In the genomic region with DNA sequence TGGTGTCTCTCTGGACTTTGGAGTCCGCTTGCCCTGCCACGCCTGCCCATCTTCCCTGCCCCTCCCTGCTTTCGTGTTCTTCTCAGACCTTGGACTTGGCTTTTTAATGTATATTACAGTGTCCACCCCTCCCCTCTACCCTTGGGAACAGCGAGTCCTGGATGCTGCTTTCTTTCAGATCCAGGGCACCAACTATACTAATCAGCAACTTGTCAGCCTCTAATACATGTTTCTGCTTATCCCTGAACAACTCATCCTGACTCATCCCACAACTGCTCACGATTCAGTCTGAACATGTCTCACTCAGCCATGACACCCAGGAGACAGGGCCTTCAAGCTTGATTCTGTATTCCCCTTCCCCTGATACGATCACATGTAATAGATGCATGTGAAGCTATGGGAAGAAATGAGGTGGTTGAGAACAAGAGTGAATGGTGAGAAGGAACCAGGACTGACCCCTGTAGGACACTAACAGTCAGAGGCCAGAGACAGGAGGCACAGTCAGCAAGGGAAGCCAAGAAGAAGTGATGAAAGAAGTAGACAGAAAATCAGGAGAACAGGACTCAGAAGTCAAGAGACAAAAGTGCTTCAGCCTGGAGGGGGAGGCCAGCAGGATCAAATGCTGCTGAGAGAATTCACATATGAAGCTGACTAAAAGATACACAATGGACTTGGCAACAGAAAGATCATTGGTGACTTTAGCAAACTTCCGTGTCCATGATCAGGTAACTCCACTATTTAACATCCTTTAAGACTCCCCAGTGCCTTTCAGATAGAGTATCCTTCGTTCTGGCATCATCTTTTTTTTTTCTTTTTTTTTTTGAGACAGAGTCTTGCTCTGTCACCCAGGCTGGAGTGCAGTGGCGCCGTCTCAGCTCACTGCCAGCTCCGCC, we compare ENCODE assay signal across 9 cellular contexts. TPM values are rescaled to one million over a fixed set of nuclear protein-coding genes. Genes with fewer than 3 reads are reported as not detected.
DNase-seq lines count a peak whose midpoint lies in the region; ATAC-seq and TF ChIP-seq lines count a peak whose summit lies in the region.
"Had no signal": no experiment of that assay in that cellular context is flagged by ENCODE, and none has a peak within 500 bp of the region (broad histone marks: within the 10 kb centered on the region; RNA-seq: fewer than 3 reads in every experiment).

No MANE protein-coding gene starts in this region.

- CTCF ChIA-PET in activated CD4-positive, alpha-beta memory T cell treated with anti-CD3 and anti-CD28 coated beads for 36 hours (lab: Charles Lee) = interaction anchor here (0.6 to 7.9 kb wide), 17 partner anchors 9 to 518 kb away, joined by 3 to 77 read pairs (median 5); partner anchors contain the start of gene LEO1
- CTCF ChIA-PET in activated CD4-positive, alpha-beta memory T cell treated with anti-CD3 and anti-CD28 coated beads, Interleukin-2, amount 10 ng/mL, durations not matched to agents 7 days and 5 days (lab: Charles Lee) = interaction anchor here (0.8 to 3.6 kb wide), 12 partner anchors 8 to 242 kb away, joined by 3 to 28 read pairs (median 8); no protein-coding TSS in a partner anchor

- H3K4me1 Mint-ChIP-seq in activated CD4-positive, alpha-beta memory T cell treated with anti-CD3 and anti-CD28 coated beads for 36 hours (ENCODE audit: low read depth) = peaks cover 9% of the 10 kb centered on the region
- peaks cover 26% of the 10 kb centered on the region for H3K4me1 Mint-ChIP-seq in activated CD4-positive, alpha-beta memory T cell treated with anti-CD3 and anti-CD28 coated beads, Interleukin-2, amount 10 ng/mL, durations not matched to agents 7 days and 5 days
- H3K4me1 Mint-ChIP-seq in dendritic cell treated with granulocyte-macrophage colony-stimulating factor and Interleukin-4, amounts not matched to agents 40 ng/mL and 50 ng/mL, for 4 days (ENCODE audit: low read depth) = peaks cover 34% of the 10 kb centered on the region

- no peak for ATAC-seq in HG03025 (IDR thresholded peaks at IDR 0.05; ENCODE audit: low FRiP score, unreplicated experiment)

- POLR2A ChIA-PET in activated CD4-positive, alpha-beta memory T cell treated with anti-CD3 and anti-CD28 coated beads for 36 hours (lab: Charles Lee) = no interaction called here
- POLR2A ChIA-PET in activated CD4-positive, alpha-beta memory T cell treated with anti-CD3 and anti-CD28 coated beads, Interleukin-2, amount 10 ng/mL, durations not matched to agents 7 days and 5 days (lab: Charles Lee) = interaction anchor here (1.7 to 2.8 kb wide), 2 partner anchors 56 to 96 kb away, joined by 6 to 17 read pairs; no protein-coding TSS in a partner anchor

- H3F3A ChIP-seq in smooth muscle cell (ENCODE audit: low read depth) = peaks cover 13% of the 10 kb centered on the region

- peak overlapping the region; percentile 76 for H3K9ac ChIP-seq in smooth muscle cell (ENCODE audit: low read depth)

- H3K4me2 ChIP-seq in smooth muscle cell = peak overlapping the region; percentile 66

- no peaks in the 10 kb centered on the region for H3K36me3 Mint-ChIP-seq in activated CD4-positive, alpha-beta memory T cell treated with anti-CD3 and anti-CD28 coated beads for 36 hours
- no peaks in the 10 kb centered on the region for H3K36me3 Mint-ChIP-seq in activated CD4-positive, alpha-beta memory T cell treated with anti-CD3 and anti-CD28 coated beads, Interleukin-2, amount 10 ng/mL, durations not matched to agents 7 days and 5 days (ENCODE audit: low read depth)
- no peaks in the 10 kb centered on the region for H3K36me3 Mint-ChIP-seq in dendritic cell treated with granulocyte-macrophage colony-stimulating factor and Interleukin-4, amounts not matched to agents 40 ng/mL and 50 ng/mL, for 4 days (ENCODE audit: low read depth)

- peak overlapping the region; percentile 3 for H3K27ac Mint-ChIP-seq in activated CD4-positive, alpha-beta memory T cell treated with anti-CD3 and anti-CD28 coated beads for 36 hours
- no peak overlapping the region for H3K27ac Mint-ChIP-seq in activated CD4-positive, alpha-beta memory T cell treated with anti-CD3 and anti-CD28 coated beads, Interleukin-2, amount 10 ng/mL, durations not matched to agents 7 days and 5 days
- peak overlapping the region; percentile 5 for H3K27ac Mint-ChIP-seq in dendritic cell treated with granulocyte-macrophage colony-stimulating factor and Interleukin-4, amounts not matched to agents 40 ng/mL and 50 ng/mL, for 4 days

- no peaks in the 10 kb centered on the region for H3K79me2 ChIP-seq in smooth muscle cell (ENCODE audit: low read depth)

- TF ChIP-seq CTCF in smooth muscle cell (IDR thresholded peaks at IDR 0.05; ENCODE audit: borderline replicate concordance, insufficient read depth, poor library complexity, severe bottlenecking) = no peak

- no peaks in the 10 kb centered on the region for H3K9me3 Mint-ChIP-seq in activated CD4-positive, alpha-beta memory T cell treated with anti-CD3 and anti-CD28 coated beads for 36 hours
- H3K9me3 Mint-ChIP-seq in activated CD4-positive, alpha-beta memory T cell treated with anti-CD3 and anti-CD28 coated beads, Interleukin-2, amount 10 ng/mL, durations not matched to agents 7 days and 5 days = no peaks in the 10 kb centered on the region
- no peaks in the 10 kb centered on the region for H3K9me3 Mint-ChIP-seq in dendritic cell treated with granulocyte-macrophage colony-stimulating factor and Interleukin-4, amounts not matched to agents 40 ng/mL and 50 ng/mL, for 4 days

- no peaks in the 10 kb centered on the region for H3K27me3 Mint-ChIP-seq in activated CD4-positive, alpha-beta memory T cell treated with anti-CD3 and anti-CD28 coated beads for 36 hours
- no peaks in the 10 kb centered on the region for H3K27me3 Mint-ChIP-seq in activated CD4-positive, alpha-beta memory T cell treated with anti-CD3 and anti-CD28 coated beads, Interleukin-2, amount 10 ng/mL, durations not matched to agents 7 days and 5 days
- peaks cover 8% of the 10 kb centered on the region for H3K27me3 Mint-ChIP-seq in dendritic cell treated with granulocyte-macrophage colony-stimulating factor and Interleukin-4, amounts not matched to agents 40 ng/mL and 50 ng/mL, for 4 days

- H3K4me3 Mint-ChIP-seq in activated CD4-positive, alpha-beta memory T cell treated with anti-CD3 and anti-CD28 coated beads for 36 hours = no peak overlapping the region
- no peak overlapping the region for H3K4me3 Mint-ChIP-seq in activated CD4-positive, alpha-beta memory T cell treated with anti-CD3 and anti-CD28 coated beads, Interleukin-2, amount 10 ng/mL, durations not matched to agents 7 days and 5 days
- no peak overlapping the region for H3K4me3 Mint-ChIP-seq in dendritic cell treated with granulocyte-macrophage colony-stimulating factor and Interleukin-4, amounts not matched to agents 40 ng/mL and 50 ng/mL, for 4 days

- no peak overlapping the region for H3K4me3 ChIP-seq in smooth muscle cell
- H3K4me3 ChIP-seq: BLaER1 treated with 17β-estradiol and CSF1 and Interleukin-3, amounts not matched to agents 10 nM and 100 nM had no signal

- WGBS in smooth muscle cell (ENCODE audit: low lambda C conversion rate) = 56% methylated on average over 11 of the region's 11 CpGs

- peak overlapping the region; percentile 94 for H3K27ac ChIP-seq in smooth muscle cell (ENCODE audit: low read depth)

- no peaks in the 10 kb centered on the region for H4K20me1 ChIP-seq in smooth muscle cell (ENCODE audit: low read depth)

- peak; percentile 44 for DNase-seq in activated CD4-positive, alpha-beta memory T cell treated with anti-CD3 and anti-CD28 coated beads for 36 hours
- no peak for DNase-seq in activated CD4-positive, alpha-beta memory T cell treated with anti-CD3 and anti-CD28 coated beads, Interleukin-2, amount 10 ng/mL, durations not matched to agents 7 days and 5 days
- peak; percentile 95 for DNase-seq in LHCN-M2 (ENCODE audit: low read depth)
- DNase-seq in smooth muscle cell (lab: John Stamatoyannopoulos, UW; ENCODE audit: unreplicated experiment) = no peak
- no peak for DNase-seq in DMS153 (lab: John Stamatoyannopoulos, UW)
- DNase-seq in NCI-H69 (lab: John Stamatoyannopoulos, UW) = no peak

- peaks cover 9% of the 10 kb centered on the region for H3K4me1 ChIP-seq in smooth muscle cell (ENCODE audit: low read depth)

- intact Hi-C loops in activated CD4-positive, alpha-beta memory T cell treated with anti-CD3 and anti-CD28 coated beads for 36 hours (cut with micrococcal nuclease) = loop anchor here (5.0 to 10.0 kb wide), 2 partner anchors 148 to 190 kb away; no protein-coding TSS in a partner anchor
- intact Hi-C loops in dendritic cell treated with granulocyte-macrophage colony-stimulating factor and Interleukin-4, amounts not matched to agents 40 ng/mL and 50 ng/mL, for 4 days (cut with micrococcal nuclease) = loop anchor here (5.0 kb wide), 1 partner anchor 60 kb away; no protein-coding TSS in a partner anchor

- no peaks in the 10 kb centered on the region for H3K27me3 ChIP-seq in smooth muscle cell (ENCODE audit: low read depth)

- peak overlapping the region; percentile 85 for H2AFZ ChIP-seq in smooth muscle cell (ENCODE audit: low read depth)

- H3K36me3 ChIP-seq in smooth muscle cell (ENCODE audit: low read depth) = no peaks in the 10 kb centered on the region
- H3K36me3 ChIP-seq: BLaER1 treated with 17β-estradiol and CSF1 and Interleukin-3, amounts not matched to agents 10 nM and 100 nM had no signal

- no peaks in the 10 kb centered on the region for H3K9me3 ChIP-seq in smooth muscle cell (replicated peaks; ENCODE audit: low read depth)
- H3K9me3 ChIP-seq: BLaER1 treated with 17β-estradiol and CSF1 and Interleukin-3, amounts not matched to agents 10 nM and 100 nM had no signal

RNA-seq across cellular contexts. Expression of gene BCL2L10, which starts 35.4 kb away (rescaled TPM):
- total RNA-seq in activated CD4-positive, alpha-beta memory T cell treated with anti-CD3 and anti-CD28 coated beads for 36 hours = not detected
- total RNA-seq in activated CD4-positive, alpha-beta memory T cell treated with anti-CD3 and anti-CD28 coated beads, Interleukin-2, amount 10 ng/mL, durations not matched to agents 7 days and 5 days = not detected
- total RNA-seq in LHCN-M2 (2014; rRNA removed) (0.06 TPM in 1 of 2 replicates, not detected in the other), smooth muscle cell (0.31 TPM in 1 of 2 replicates, not detected in the other)
- polyA plus RNA-seq in LHCN-M2 (2012) = not detected
- not detected in 2 replicates for polyA plus RNA-seq in smooth muscle cell

RNA-seq across cellular contexts. Expression of gene MAPK6, which starts 58.1 kb away (rescaled TPM):
- 10 to 100 TPM; 39.9 to 40.8 TPM for total RNA-seq in activated CD4-positive, alpha-beta memory T cell treated with anti-CD3 and anti-CD28 coated beads for 36 hours
- 10 to 100 TPM; 44.9 to 47.9 TPM for total RNA-seq in activated CD4-positive, alpha-beta memory T cell treated with anti-CD3 and anti-CD28 coated beads, Interleukin-2, amount 10 ng/mL, durations not matched to agents 7 days and 5 days
- total RNA-seq in LHCN-M2 (2014; rRNA removed) (53.9 and 67.1 TPM in 2 replicates), smooth muscle cell (107 and 115 TPM in 2 replicates)
- 12.3 TPM for polyA plus RNA-seq in LHCN-M2 (2012)
- polyA plus RNA-seq in smooth muscle cell = 26.8 and 38.6 TPM in 2 replicates

Comparison
In these comparisons a context has a peak if more than half of its experiments do, and no peak if none do; other contexts are left out.
1. DNase-seq: peak in activated CD4-positive, alpha-beta memory T cell treated with anti-CD3 and anti-CD28 coated beads for 36 hours (single experiment) and LHCN-M2 (single experiment); none in activated CD4-positive, alpha-beta memory T cell treated with anti-CD3 and anti-CD28 coated beads, Interleukin-2, amount 10 ng/mL, durations not matched to agents 7 days and 5 days (single experiment), smooth muscle cell (single experiment), DMS153 (single experiment) and NCI-H69 (single experiment).